22 cellular contexts compared by ENCODE assay signal in the genomic region with DNA sequence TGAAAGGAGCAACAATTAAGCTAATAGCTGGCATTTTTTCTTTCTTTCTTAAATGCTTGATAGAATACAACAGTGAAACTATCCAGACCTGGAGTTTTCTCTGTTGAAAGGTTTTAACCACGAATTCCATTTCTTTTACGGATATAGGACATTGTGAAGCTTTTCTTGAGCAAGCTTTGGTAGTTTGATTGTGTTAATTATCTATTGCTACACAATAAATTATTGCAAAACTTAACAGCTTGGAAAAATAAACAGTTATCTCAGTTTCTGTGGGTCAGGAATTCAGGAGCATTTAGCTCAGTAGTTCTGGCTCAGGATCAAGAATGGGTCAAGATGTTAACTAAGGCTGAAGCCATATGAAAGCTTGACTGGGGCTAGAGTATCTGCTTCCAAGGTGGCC. TPM values are rescaled to one million over a fixed set of nuclear protein-coding genes. Genes with fewer than 3 reads are reported as not detected.
DNase-seq lines count a peak whose midpoint lies in the region; ATAC-seq and TF ChIP-seq lines count a peak whose summit lies in the region.
"Had no signal": no experiment of that assay in that cellular context is flagged by ENCODE, and none has a peak within 500 bp of the region (broad histone marks: within the 10 kb centered on the region; RNA-seq: fewer than 3 reads in every experiment).

No MANE protein-coding gene starts in this region.

- DNase-seq in AG08395 (ENCODE audit: low spot score) (peak; percentile 6), GM04503 (ENCODE audit: low read depth) (peak; percentile 68), choroid plexus epithelial cell (ENCODE audit: low read depth) (peak; percentile 76), kidney glomerular epithelial cell (lab: John Stamatoyannopoulos, UW) (peak; percentile 54), CD1c-positive myeloid dendritic cell (ENCODE audit: extremely low spot score) (no peak), erythroblast (lab: John Stamatoyannopoulos, UW) (no peak)
- DNase-seq in natural killer cell treated with Interleukin-12 subunit alpha and Interleukin-12 subunit beta and Interleukin-15 and Interleukin-18, amount 100 ng/mL, for 72 hours (ENCODE audit: low spot score), result no peak
- DNase-seq: activated CD4-positive, alpha-beta T cell treated with anti-CD3 and anti-CD28 coated beads for 1 hour; activated T-cell treated with anti-CD3 and anti-CD28 coated beads, Interleukin-2, amount 50 U/mL, for 72 hours; brain microvascular endothelial cell; dermis blood vessel endothelial cell; heart right ventricle; NCI-H1930; NCI-H510A; stimulated activated CD4-positive, alpha-beta T cell treated with anti-CD3 and anti-CD28 coated beads, Interleukin-4, amount 100 ng/mL, for 24 hours; uterus had no signal

- H3K27ac Mint-ChIP-seq in natural killer cell treated with Interleukin-12 subunit alpha and Interleukin-12 subunit beta and Interleukin-15 and Interleukin-18, amount 100 ng/mL, for 72 hours, result no peak overlapping the region
- H3K27ac Mint-ChIP-seq: activated naive CD4-positive, alpha-beta T cell treated with anti-CD3 and anti-CD28 coated beads, Interleukin-2, amount 50 U/mL, for 72 hours; activated T-cell treated with anti-CD3 and anti-CD28 coated beads, Interleukin-2, amount 50 U/mL, for 72 hours; nephron had no signal

- no peaks in the 10 kb centered on the region for H3K36me3 Mint-ChIP-seq in natural killer cell treated with Interleukin-12 subunit alpha and Interleukin-12 subunit beta and Interleukin-15 and Interleukin-18, amount 100 ng/mL, for 72 hours
- H3K36me3 Mint-ChIP-seq: activated naive CD4-positive, alpha-beta T cell treated with anti-CD3 and anti-CD28 coated beads, Interleukin-2, amount 50 U/mL, for 72 hours had no signal

- no peak overlapping the region for H3K4me3 ChIP-seq in choroid plexus epithelial cell (ENCODE audit: low read depth, low read length)
- H3K4me3 ChIP-seq: heart right ventricle, skin epidermis, uterus had no signal

- ATAC-seq in natural killer cell treated with Interleukin-12 subunit alpha and Interleukin-12 subunit beta and Interleukin-15 and Interleukin-18, amount 100 ng/mL, for 72 hours, result no peak
- ATAC-seq in HG03135 (IDR thresholded peaks at IDR 0.05; ENCODE audit: unreplicated experiment), result no peak
- ATAC-seq: activated naive CD4-positive, alpha-beta T cell treated with anti-CD3 and anti-CD28 coated beads, Interleukin-2, amount 50 U/mL, for 72 hours; activated T-cell treated with anti-CD3 and anti-CD28 coated beads, Interleukin-2, amount 50 U/mL, for 72 hours; esophagus mucosa had no signal

- no peaks in the 10 kb centered on the region for H3K9me3 Mint-ChIP-seq in natural killer cell treated with Interleukin-12 subunit alpha and Interleukin-12 subunit beta and Interleukin-15 and Interleukin-18, amount 100 ng/mL, for 72 hours
- H3K9me3 Mint-ChIP-seq: activated naive CD4-positive, alpha-beta T cell treated with anti-CD3 and anti-CD28 coated beads, Interleukin-2, amount 50 U/mL, for 72 hours; activated T-cell treated with anti-CD3 and anti-CD28 coated beads, Interleukin-2, amount 50 U/mL, for 72 hours; nephron had no signal

- no peaks in the 10 kb centered on the region for H3K4me1 Mint-ChIP-seq in natural killer cell treated with Interleukin-12 subunit alpha and Interleukin-12 subunit beta and Interleukin-15 and Interleukin-18, amount 100 ng/mL, for 72 hours (ENCODE audit: low read depth in 2 of 2)
- H3K4me1 Mint-ChIP-seq: nephron had no signal

- TF ChIP-seq POLR2A in erythroblast (IDR thresholded peaks at IDR 0.05; ENCODE audit: low read length), result no peak

- H3K4me3 Mint-ChIP-seq in natural killer cell treated with Interleukin-12 subunit alpha and Interleukin-12 subunit beta and Interleukin-15 and Interleukin-18, amount 100 ng/mL, for 72 hours, result no peak overlapping the region
- H3K4me3 Mint-ChIP-seq: activated T-cell treated with anti-CD3 and anti-CD28 coated beads, Interleukin-2, amount 50 U/mL, for 72 hours; nephron had no signal

- no peak for TF ChIP-seq CTCF in choroid plexus epithelial cell (conservative IDR thresholded peaks at IDR 0.05; ENCODE audit: low read depth, low read length)

- H3K27me3 Mint-ChIP-seq in natural killer cell treated with Interleukin-12 subunit alpha and Interleukin-12 subunit beta and Interleukin-15 and Interleukin-18, amount 100 ng/mL, for 72 hours, result no peaks in the 10 kb centered on the region

RNA-seq across cellular contexts. Expression of a gene that starts 11.7 kb away (rescaled TPM):
- total RNA-seq in natural killer cell treated with Interleukin-12 subunit alpha and Interleukin-12 subunit beta and Interleukin-15 and Interleukin-18, amount 100 ng/mL, for 72 hours, result 1 to 10 TPM; 2.6 to 4.4 TPM

RNA-seq across cellular contexts. Expression of a gene that starts 11.7 kb away (rescaled TPM):
- under 1 TPM; 0.12 to 0.59 TPM for total RNA-seq in natural killer cell treated with Interleukin-12 subunit alpha and Interleukin-12 subunit beta and Interleukin-15 and Interleukin-18, amount 100 ng/mL, for 72 hours
- total RNA-seq: activated naive CD4-positive, alpha-beta T cell treated with anti-CD3 and anti-CD28 coated beads, Interleukin-2, amount 50 U/mL, for 72 hours; Daoy; dermis blood vessel endothelial cell; esophagus mucosa; heart right ventricle had no signal

RNA-seq across cellular contexts. Expression of a gene that starts 27.7 kb away (rescaled TPM):
- total RNA-seq in natural killer cell treated with Interleukin-12 subunit alpha and Interleukin-12 subunit beta and Interleukin-15 and Interleukin-18, amount 100 ng/mL, for 72 hours, result 10 to 100 TPM; 10.1 to 19.1 TPM

Comparison
In these comparisons a context has a peak if more than half of its experiments do, and no peak if none do; other contexts are left out.
1. DNase-seq: peak in AG08395 (single experiment), GM04503 (single experiment), choroid plexus epithelial cell (single experiment) and kidney glomerular epithelial cell (single experiment); none in CD1c-positive myeloid dendritic cell (single experiment), natural killer cell treated with Interleukin-12 subunit alpha and Interleukin-12 subunit beta and Interleukin-15 and Interleukin-18, amount 100 ng/mL, for 72 hours (single experiment) and erythroblast (0 of 2).